In genomic region chr7:130008941-130009847, GRCh38 we compare ENCODE assay signal across 1 cellular context.
TF ChIP-seq lines count a peak whose summit lies in the region.

No MANE protein-coding gene starts in this region.

TF ChIP-seq in HepG2, 621 proteins besides CTCF, POLR2A, EP300 and RAD21 (continued from another document):
- TF ChIP-seq, protein P1, sequence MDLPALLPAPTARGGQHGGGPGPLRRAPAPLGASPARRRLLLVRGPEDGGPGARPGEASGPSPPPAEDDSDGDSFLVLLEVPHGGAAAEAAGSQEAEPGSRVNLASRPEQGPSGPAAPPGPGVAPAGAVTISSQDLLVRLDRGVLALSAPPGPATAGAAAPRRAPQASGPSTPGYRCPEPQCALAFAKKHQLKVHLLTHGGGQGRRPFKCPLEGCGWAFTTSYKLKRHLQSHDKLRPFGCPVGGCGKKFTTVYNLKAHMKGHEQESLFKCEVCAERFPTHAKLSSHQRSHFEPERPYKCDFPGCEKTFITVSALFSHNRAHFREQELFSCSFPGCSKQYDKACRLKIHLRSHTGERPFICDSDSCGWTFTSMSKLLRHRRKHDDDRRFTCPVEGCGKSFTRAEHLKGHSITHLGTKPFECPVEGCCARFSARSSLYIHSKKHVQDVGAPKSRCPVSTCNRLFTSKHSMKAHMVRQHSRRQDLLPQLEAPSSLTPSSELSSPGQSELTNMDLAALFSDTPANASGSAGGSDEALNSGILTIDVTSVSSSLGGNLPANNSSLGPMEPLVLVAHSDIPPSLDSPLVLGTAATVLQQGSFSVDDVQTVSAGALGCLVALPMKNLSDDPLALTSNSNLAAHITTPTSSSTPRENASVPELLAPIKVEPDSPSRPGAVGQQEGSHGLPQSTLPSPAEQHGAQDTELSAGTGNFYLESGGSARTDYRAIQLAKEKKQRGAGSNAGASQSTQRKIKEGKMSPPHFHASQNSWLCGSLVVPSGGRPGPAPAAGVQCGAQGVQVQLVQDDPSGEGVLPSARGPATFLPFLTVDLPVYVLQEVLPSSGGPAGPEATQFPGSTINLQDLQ (CRISPR knock-in tag; IDR thresholded peaks at IDR 0.05): no peak
- TF ChIP-seq RXRB (CRISPR knock-in tag; IDR thresholded peaks at IDR 0.05; ENCODE audit: borderline replicate concordance): no peak
- no peak for TF ChIP-seq ZNF550 (CRISPR knock-in tag; IDR thresholded peaks at IDR 0.05; ENCODE audit: borderline replicate concordance)
- no peak for TF ChIP-seq RFX3 (CRISPR knock-in tag; IDR thresholded peaks at IDR 0.05)
- no peak for TF ChIP-seq CAMTA2 (CRISPR knock-in tag; IDR thresholded peaks at IDR 0.05; ENCODE audit: borderline replicate concordance)
- TF ChIP-seq ELF3 (CRISPR knock-in tag; IDR thresholded peaks at IDR 0.05): peak; percentile 18; the same call in 1 of the 2 replicates
- TF ChIP-seq, protein P2, sequence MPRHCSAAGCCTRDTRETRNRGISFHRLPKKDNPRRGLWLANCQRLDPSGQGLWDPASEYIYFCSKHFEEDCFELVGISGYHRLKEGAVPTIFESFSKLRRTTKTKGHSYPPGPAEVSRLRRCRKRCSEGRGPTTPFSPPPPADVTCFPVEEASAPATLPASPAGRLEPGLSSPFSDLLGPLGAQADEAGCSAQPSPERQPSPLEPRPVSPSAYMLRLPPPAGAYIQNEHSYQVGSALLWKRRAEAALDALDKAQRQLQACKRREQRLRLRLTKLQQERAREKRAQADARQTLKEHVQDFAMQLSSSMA (CRISPR knock-in tag; IDR thresholded peaks at IDR 0.05): no peak
- TF ChIP-seq ZNF362 (CRISPR knock-in tag; IDR thresholded peaks at IDR 0.05; ENCODE audit: borderline replicate concordance): peak; percentile 34; the same call in 1 of the 2 replicates
- no peak for TF ChIP-seq ZMYM4 (CRISPR knock-in tag; IDR thresholded peaks at IDR 0.05)
- no peak for TF ChIP-seq ATF3 (CRISPR knock-in tag; IDR thresholded peaks at IDR 0.05)
- 0 out of 2 replicates have a peak, but pooled peaks have one; percentile 44 for TF ChIP-seq ZNF558 (CRISPR knock-in tag; IDR thresholded peaks at IDR 0.05; ENCODE audit: borderline replicate concordance)
- TF ChIP-seq, protein P3, sequence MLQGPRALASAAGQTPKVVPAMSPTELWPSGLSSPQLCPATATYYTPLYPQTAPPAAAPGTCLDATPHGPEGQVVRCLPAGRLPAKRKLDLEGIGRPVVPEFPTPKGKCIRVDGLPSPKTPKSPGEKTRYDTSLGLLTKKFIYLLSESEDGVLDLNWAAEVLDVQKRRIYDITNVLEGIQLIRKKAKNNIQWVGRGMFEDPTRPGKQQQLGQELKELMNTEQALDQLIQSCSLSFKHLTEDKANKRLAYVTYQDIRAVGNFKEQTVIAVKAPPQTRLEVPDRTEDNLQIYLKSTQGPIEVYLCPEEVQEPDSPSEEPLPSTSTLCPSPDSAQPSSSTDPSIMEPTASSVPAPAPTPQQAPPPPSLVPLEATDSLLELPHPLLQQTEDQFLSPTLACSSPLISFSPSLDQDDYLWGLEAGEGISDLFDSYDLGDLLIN (CRISPR knock-in tag; IDR thresholded peaks at IDR 0.05; ENCODE audit: borderline replicate concordance): no peak
- no peak for TF ChIP-seq ASH2L (IDR thresholded peaks at IDR 0.05; ENCODE audit: insufficient read length, low read depth, low read length)
- TF ChIP-seq ZNF614 (CRISPR knock-in tag; IDR thresholded peaks at IDR 0.05; ENCODE audit: borderline replicate concordance): no peak
- TF ChIP-seq HOMEZ (CRISPR knock-in tag; IDR thresholded peaks at IDR 0.05; ENCODE audit: low read depth): no peak
- TF ChIP-seq SAP130 (CRISPR knock-in tag; IDR thresholded peaks at IDR 0.05; ENCODE audit: low read depth): peak; percentile 59
- TF ChIP-seq ZNF775 (CRISPR knock-in tag; IDR thresholded peaks at IDR 0.05; ENCODE audit: borderline replicate concordance): no peak
- 0 out of 2 replicates have a peak, but pooled peaks have one; percentile 38 for TF ChIP-seq JUN (CRISPR knock-in tag; IDR thresholded peaks at IDR 0.05)
- TF ChIP-seq STAG1 (CRISPR knock-in tag; IDR thresholded peaks at IDR 0.05): no peak
- no peak for TF ChIP-seq TFE3 (CRISPR knock-in tag; IDR thresholded peaks at IDR 0.05)
- TF ChIP-seq ZNF720 (CRISPR knock-in tag; IDR thresholded peaks at IDR 0.05): no peak
- no peak for TF ChIP-seq KDM5B (CRISPR knock-in tag; IDR thresholded peaks at IDR 0.05; ENCODE audit: borderline replicate concordance)
- TF ChIP-seq MTERF4 (CRISPR knock-in tag; IDR thresholded peaks at IDR 0.05): no peak
- TF ChIP-seq PHF8 (CRISPR knock-in tag; IDR thresholded peaks at IDR 0.05): peak; percentile 64; the same call in 1 of the 2 replicates
- TF ChIP-seq ZNF772 (CRISPR knock-in tag; IDR thresholded peaks at IDR 0.05): no peak
- TF ChIP-seq ADNP (CRISPR knock-in tag; IDR thresholded peaks at IDR 0.05): no peak
- peak; percentile 42; the same call in 1 of the 2 replicates for TF ChIP-seq ZNF275 (CRISPR knock-in tag; IDR thresholded peaks at IDR 0.05; ENCODE audit: borderline replicate concordance)
- TF ChIP-seq ZFY (CRISPR knock-in tag; IDR thresholded peaks at IDR 0.05): peak; percentile 79
- TF ChIP-seq CENPT (CRISPR knock-in tag; IDR thresholded peaks at IDR 0.05; ENCODE audit: low read depth): 0 out of 2 replicates have a peak, but pooled peaks have one; percentile 46
- no peak for TF ChIP-seq ZNF3 (CRISPR knock-in tag; IDR thresholded peaks at IDR 0.05)
- 0 out of 2 replicates have a peak, but pooled peaks have one; percentile 43 for TF ChIP-seq ZNF205 (CRISPR knock-in tag; IDR thresholded peaks at IDR 0.05)
- TF ChIP-seq ARID5B (CRISPR knock-in tag; IDR thresholded peaks at IDR 0.05): 0 out of 2 replicates have a peak, but pooled peaks have one; percentile 20
- TF ChIP-seq POLR2G (IDR thresholded peaks at IDR 0.05; ENCODE audit: low read depth, low read length): no peak
- TF ChIP-seq UBTF (CRISPR knock-in tag; IDR thresholded peaks at IDR 0.05): peak; percentile 35; the same call in 1 of the 2 replicates
- no peak for TF ChIP-seq SAFB2 (CRISPR knock-in tag; IDR thresholded peaks at IDR 0.05; ENCODE audit: borderline replicate concordance, low read depth)
- TF ChIP-seq YEATS4 (CRISPR knock-in tag; IDR thresholded peaks at IDR 0.05; ENCODE audit: borderline replicate concordance): no peak
- TF ChIP-seq, protein P4, sequence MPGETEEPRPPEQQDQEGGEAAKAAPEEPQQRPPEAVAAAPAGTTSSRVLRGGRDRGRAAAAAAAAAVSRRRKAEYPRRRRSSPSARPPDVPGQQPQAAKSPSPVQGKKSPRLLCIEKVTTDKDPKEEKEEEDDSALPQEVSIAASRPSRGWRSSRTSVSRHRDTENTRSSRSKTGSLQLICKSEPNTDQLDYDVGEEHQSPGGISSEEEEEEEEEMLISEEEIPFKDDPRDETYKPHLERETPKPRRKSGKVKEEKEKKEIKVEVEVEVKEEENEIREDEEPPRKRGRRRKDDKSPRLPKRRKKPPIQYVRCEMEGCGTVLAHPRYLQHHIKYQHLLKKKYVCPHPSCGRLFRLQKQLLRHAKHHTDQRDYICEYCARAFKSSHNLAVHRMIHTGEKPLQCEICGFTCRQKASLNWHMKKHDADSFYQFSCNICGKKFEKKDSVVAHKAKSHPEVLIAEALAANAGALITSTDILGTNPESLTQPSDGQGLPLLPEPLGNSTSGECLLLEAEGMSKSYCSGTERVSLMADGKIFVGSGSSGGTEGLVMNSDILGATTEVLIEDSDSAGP (CRISPR knock-in tag; IDR thresholded peaks at IDR 0.05; ENCODE audit: borderline replicate concordance): peak; percentile 46; the same call in 1 of the 2 replicates
- TF ChIP-seq ZNF496 (CRISPR knock-in tag; IDR thresholded peaks at IDR 0.05; ENCODE audit: insufficient replicate concordance): no peak
- 0 out of 2 replicates have a peak, but pooled peaks have one; percentile 24 for TF ChIP-seq GZF1 (CRISPR knock-in tag; IDR thresholded peaks at IDR 0.05)
- no peak for TF ChIP-seq SMAD3 (CRISPR knock-in tag; IDR thresholded peaks at IDR 0.05)
